11 cellular contexts compared by ENCODE assay signal in genomic region chr4:152189451-152190179, GRCh38.
DNase-seq lines count a peak whose midpoint lies in the region; ATAC-seq and TF ChIP-seq lines count a peak whose summit lies in the region.
"Had no signal": no experiment of that assay in that cellular context is flagged by ENCODE, and none has a peak within 500 bp of the region (broad histone marks: within the 10 kb centered on the region; RNA-seq: fewer than 3 reads in every experiment).

No MANE protein-coding gene starts in this region.

- H3K27ac Mint-ChIP-seq in activated naive CD4-positive, alpha-beta T cell treated with anti-CD3 and anti-CD28 coated beads, Interleukin-2, amount 10 ng/mL, durations not matched to agents 7 days and 5 days, result no peak overlapping the region
- H3K27ac Mint-ChIP-seq: CD8-positive, alpha-beta T cell; immature natural killer cell had no signal

- no peak overlapping the region for H3K4me3 ChIP-seq in BE2C (ENCODE audit: low read depth, low read length)

- peaks cover 4% of the 10 kb centered on the region for H3K27me3 Mint-ChIP-seq in activated naive CD4-positive, alpha-beta T cell treated with anti-CD3 and anti-CD28 coated beads, Interleukin-2, amount 10 ng/mL, durations not matched to agents 7 days and 5 days

- H3K4me1 ChIP-seq in BE2C, result no peaks in the 10 kb centered on the region

- peaks cover 10% of the 10 kb centered on the region for H3K9me3 Mint-ChIP-seq in activated naive CD4-positive, alpha-beta T cell treated with anti-CD3 and anti-CD28 coated beads, Interleukin-2, amount 10 ng/mL, durations not matched to agents 7 days and 5 days
- H3K9me3 Mint-ChIP-seq: CD8-positive, alpha-beta T cell; immature natural killer cell had no signal

- peaks cover 29% of the 10 kb centered on the region for H3K4me1 Mint-ChIP-seq in activated naive CD4-positive, alpha-beta T cell treated with anti-CD3 and anti-CD28 coated beads, Interleukin-2, amount 10 ng/mL, durations not matched to agents 7 days and 5 days
- H3K4me1 Mint-ChIP-seq: immature natural killer cell had no signal

- no peaks in the 10 kb centered on the region for H3K9me3 ChIP-seq in BE2C

- no peaks in the 10 kb centered on the region for H3K27me3 ChIP-seq in BE2C

- peaks cover 4% of the 10 kb centered on the region for H3K36me3 Mint-ChIP-seq in activated naive CD4-positive, alpha-beta T cell treated with anti-CD3 and anti-CD28 coated beads, Interleukin-2, amount 10 ng/mL, durations not matched to agents 7 days and 5 days
- H3K36me3 Mint-ChIP-seq: CD8-positive, alpha-beta T cell; immature natural killer cell had no signal

- no peaks in the 10 kb centered on the region for H3K36me3 ChIP-seq in BE2C

- peak; percentile 16 for DNase-seq in G401 (ENCODE audit: low spot score)
- peak; percentile 50 for DNase-seq in NCI-H774 (lab: John Stamatoyannopoulos, UW)
- DNase-seq in BE2C, result no peak
- no peak for DNase-seq in activated CD4-positive, alpha-beta T cell treated with anti-CD3 and anti-CD28 coated beads for 4 hours
- no peak for DNase-seq in activated T-cell treated with anti-CD3 and anti-CD28 coated beads, Interleukin-2, amount 50 U/mL, for 1 hour
- no peak for DNase-seq in activated naive CD4-positive, alpha-beta T cell treated with anti-CD3 and anti-CD28 coated beads, Interleukin-2, amount 10 ng/mL, durations not matched to agents 7 days and 5 days
- DNase-seq: CD8-positive, alpha-beta T cell; effector CD8-positive, alpha-beta T cell; immature natural killer cell had no signal

- no peak overlapping the region for H3K4me3 Mint-ChIP-seq in activated naive CD4-positive, alpha-beta T cell treated with anti-CD3 and anti-CD28 coated beads, Interleukin-2, amount 10 ng/mL, durations not matched to agents 7 days and 5 days
- H3K4me3 Mint-ChIP-seq: CD8-positive, alpha-beta T cell; immature natural killer cell had no signal

- in situ Hi-C loops in G401 (cut with HindIII; ENCODE audit: low sequenced_read_pairs), result no loop called here

- TF ChIP-seq CTCF in BE2C (IDR thresholded peaks at IDR 0.05; ENCODE audit: low read depth, low read length), result no peak

- ATAC-seq in GM19397 (IDR thresholded peaks at IDR 0.05; ENCODE audit: unreplicated experiment) (peak; percentile 85), HG03039 (IDR thresholded peaks at IDR 0.05; ENCODE audit: unreplicated experiment) (peak; percentile 71)
- ATAC-seq: CD8-positive, alpha-beta T cell had no signal

- CTCF ChIA-PET in activated naive CD4-positive, alpha-beta T cell treated with anti-CD3 and anti-CD28 coated beads, Interleukin-2, amount 10 ng/mL, durations not matched to agents 7 days and 5 days (lab: Charles Lee), result interaction anchor here (0.7 kb wide), 1 partner anchor 159 kb away, joined by 3 read pairs; no protein-coding TSS in a partner anchor

Comparison
In these comparisons a context has a peak if more than half of its experiments do, and no peak if none do; other contexts are left out.
1. DNase-seq: peak in G401 (single experiment) and NCI-H774 (single experiment); none in BE2C (single experiment), activated CD4-positive, alpha-beta T cell treated with anti-CD3 and anti-CD28 coated beads for 4 hours (0 of 2), activated T-cell treated with anti-CD3 and anti-CD28 coated beads, Interleukin-2, amount 50 U/mL, for 1 hour (single experiment) and activated naive CD4-positive, alpha-beta T cell treated with anti-CD3 and anti-CD28 coated beads, Interleukin-2, amount 10 ng/mL, durations not matched to agents 7 days and 5 days (single experiment).